Comparison of ENCODE assay signal across 1 cellular context in the genomic region with DNA sequence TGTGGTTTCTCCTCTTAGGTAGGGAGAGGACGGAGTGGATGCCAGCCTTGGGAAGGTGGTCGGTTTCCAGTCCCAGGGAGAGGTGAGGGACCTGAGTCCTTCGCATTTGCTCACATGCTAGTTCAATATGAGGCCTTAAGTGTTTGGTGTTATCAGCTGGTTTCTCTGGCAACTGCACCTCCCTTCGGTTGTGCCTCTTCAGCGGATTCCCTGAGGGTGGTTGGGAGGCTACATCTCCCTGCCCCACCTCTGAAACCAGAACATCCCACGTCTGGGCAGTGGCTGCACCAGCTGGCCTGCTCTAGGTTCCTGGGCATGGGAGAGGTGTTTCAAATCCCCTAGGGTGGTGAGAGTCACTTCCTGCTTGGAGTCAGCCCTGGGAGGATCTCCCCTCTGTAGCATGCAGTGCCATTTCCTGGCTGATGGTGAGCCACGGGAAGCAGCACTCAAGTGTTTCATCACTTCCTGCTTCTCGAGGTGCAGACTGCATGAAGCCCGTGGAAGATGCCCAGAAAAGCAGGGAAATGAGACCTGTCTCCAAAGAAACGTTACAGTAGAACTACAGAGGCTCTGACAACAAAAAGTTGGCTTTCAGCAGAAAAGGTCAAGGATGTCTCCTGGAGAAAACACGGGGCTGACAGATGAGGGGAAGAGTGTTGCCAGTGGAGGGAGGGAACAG.
A peak's percentile ranks its signal among the peaks of the same experiment; 100 is the strongest.
TF ChIP-seq lines count a peak whose summit lies in the region.

No MANE protein-coding gene starts in this region.

TF ChIP-seq in HepG2, 621 proteins besides CTCF, POLR2A, EP300 and RAD21:
- no peak for TF ChIP-seq HOXA5 (CRISPR knock-in tag; IDR thresholded peaks at IDR 0.05)
- TF ChIP-seq ZNF780A (CRISPR knock-in tag; IDR thresholded peaks at IDR 0.05), result no peak
- TF ChIP-seq ZNF558 (CRISPR knock-in tag; IDR thresholded peaks at IDR 0.05; ENCODE audit: borderline replicate concordance), result no peak
- no peak for TF ChIP-seq CREB1 (IDR thresholded peaks at IDR 0.05)
- TF ChIP-seq CREB1 (CRISPR knock-in tag; IDR thresholded peaks at IDR 0.05), result 0 out of 2 replicates have a peak, but pooled peaks have one; percentile 20
- TF ChIP-seq, protein P1, sequence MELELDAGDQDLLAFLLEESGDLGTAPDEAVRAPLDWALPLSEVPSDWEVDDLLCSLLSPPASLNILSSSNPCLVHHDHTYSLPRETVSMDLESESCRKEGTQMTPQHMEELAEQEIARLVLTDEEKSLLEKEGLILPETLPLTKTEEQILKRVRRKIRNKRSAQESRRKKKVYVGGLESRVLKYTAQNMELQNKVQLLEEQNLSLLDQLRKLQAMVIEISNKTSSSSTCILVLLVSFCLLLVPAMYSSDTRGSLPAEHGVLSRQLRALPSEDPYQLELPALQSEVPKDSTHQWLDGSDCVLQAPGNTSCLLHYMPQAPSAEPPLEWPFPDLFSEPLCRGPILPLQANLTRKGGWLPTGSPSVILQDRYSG (CRISPR knock-in tag; IDR thresholded peaks at IDR 0.05), result no peak
- TF ChIP-seq GABPB1 (CRISPR knock-in tag; IDR thresholded peaks at IDR 0.05), result peak; percentile 69
- no peak for TF ChIP-seq FOXM1 (CRISPR knock-in tag; IDR thresholded peaks at IDR 0.05)
- TF ChIP-seq, protein P2, sequence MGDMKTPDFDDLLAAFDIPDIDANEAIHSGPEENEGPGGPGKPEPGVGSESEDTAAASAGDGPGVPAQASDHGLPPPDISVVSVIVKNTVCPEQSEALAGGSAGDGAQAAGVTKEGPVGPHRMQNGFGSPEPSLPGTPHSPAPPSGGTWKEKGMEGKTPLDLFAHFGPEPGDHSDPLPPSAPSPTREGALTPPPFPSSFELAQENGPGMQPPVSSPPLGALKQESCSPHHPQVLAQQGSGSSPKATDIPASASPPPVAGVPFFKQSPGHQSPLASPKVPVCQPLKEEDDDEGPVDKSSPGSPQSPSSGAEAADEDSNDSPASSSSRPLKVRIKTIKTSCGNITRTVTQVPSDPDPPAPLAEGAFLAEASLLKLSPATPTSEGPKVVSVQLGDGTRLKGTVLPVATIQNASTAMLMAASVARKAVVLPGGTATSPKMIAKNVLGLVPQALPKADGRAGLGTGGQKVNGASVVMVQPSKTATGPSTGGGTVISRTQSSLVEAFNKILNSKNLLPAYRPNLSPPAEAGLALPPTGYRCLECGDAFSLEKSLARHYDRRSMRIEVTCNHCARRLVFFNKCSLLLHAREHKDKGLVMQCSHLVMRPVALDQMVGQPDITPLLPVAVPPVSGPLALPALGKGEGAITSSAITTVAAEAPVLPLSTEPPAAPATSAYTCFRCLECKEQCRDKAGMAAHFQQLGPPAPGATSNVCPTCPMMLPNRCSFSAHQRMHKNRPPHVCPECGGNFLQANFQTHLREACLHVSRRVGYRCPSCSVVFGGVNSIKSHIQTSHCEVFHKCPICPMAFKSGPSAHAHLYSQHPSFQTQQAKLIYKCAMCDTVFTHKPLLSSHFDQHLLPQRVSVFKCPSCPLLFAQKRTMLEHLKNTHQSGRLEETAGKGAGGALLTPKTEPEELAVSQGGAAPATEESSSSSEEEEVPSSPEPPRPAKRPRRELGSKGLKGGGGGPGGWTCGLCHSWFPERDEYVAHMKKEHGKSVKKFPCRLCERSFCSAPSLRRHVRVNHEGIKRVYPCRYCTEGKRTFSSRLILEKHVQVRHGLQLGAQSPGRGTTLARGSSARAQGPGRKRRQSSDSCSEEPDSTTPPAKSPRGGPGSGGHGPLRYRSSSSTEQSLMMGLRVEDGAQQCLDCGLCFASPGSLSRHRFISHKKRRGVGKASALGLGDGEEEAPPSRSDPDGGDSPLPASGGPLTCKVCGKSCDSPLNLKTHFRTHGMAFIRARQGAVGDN (CRISPR knock-in tag; IDR thresholded peaks at IDR 0.05), result peak; percentile 26; the same call in 1 of the 2 replicates
- no peak for TF ChIP-seq RXRA (CRISPR knock-in tag; IDR thresholded peaks at IDR 0.05)
- TF ChIP-seq ETV5 (CRISPR knock-in tag; IDR thresholded peaks at IDR 0.05; ENCODE audit: borderline replicate concordance), result peak; percentile 33; the same call in 1 of the 2 replicates
- TF ChIP-seq ZNF747 (CRISPR knock-in tag; IDR thresholded peaks at IDR 0.05; ENCODE audit: borderline replicate concordance), result no peak
- 0 out of 2 replicates have a peak, but pooled peaks have one; percentile 31 for TF ChIP-seq ELF3 (CRISPR knock-in tag; IDR thresholded peaks at IDR 0.05)
- no peak for TF ChIP-seq ZNF75D (CRISPR knock-in tag; IDR thresholded peaks at IDR 0.05; ENCODE audit: borderline replicate concordance)
- TF ChIP-seq POGZ (CRISPR knock-in tag; IDR thresholded peaks at IDR 0.05), result no peak
- TF ChIP-seq, protein P3, sequence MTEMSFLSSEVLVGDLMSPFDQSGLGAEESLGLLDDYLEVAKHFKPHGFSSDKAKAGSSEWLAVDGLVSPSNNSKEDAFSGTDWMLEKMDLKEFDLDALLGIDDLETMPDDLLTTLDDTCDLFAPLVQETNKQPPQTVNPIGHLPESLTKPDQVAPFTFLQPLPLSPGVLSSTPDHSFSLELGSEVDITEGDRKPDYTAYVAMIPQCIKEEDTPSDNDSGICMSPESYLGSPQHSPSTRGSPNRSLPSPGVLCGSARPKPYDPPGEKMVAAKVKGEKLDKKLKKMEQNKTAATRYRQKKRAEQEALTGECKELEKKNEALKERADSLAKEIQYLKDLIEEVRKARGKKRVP (CRISPR knock-in tag; IDR thresholded peaks at IDR 0.05), result 0 out of 4 replicates have a peak, but pooled peaks of 1 of the 2 experiments have one; percentile 25
- TF ChIP-seq CEBPG (CRISPR knock-in tag; IDR thresholded peaks at IDR 0.05), result peak; percentile 22
- peak; percentile 42; the same call in 1 of the 2 replicates for TF ChIP-seq GABPA (IDR thresholded peaks at IDR 0.05; ENCODE audit: low read depth, low read length)
- peak; percentile 79 for TF ChIP-seq GABPA (CRISPR knock-in tag; IDR thresholded peaks at IDR 0.05; ENCODE audit: low read depth)
- no peak for TF ChIP-seq ZNF563 (CRISPR knock-in tag; IDR thresholded peaks at IDR 0.05)
- no peak for TF ChIP-seq NCOA1 (CRISPR knock-in tag; IDR thresholded peaks at IDR 0.05)
- TF ChIP-seq ZNF331 (CRISPR knock-in tag; IDR thresholded peaks at IDR 0.05), result no peak
